Comparison of ENCODE assay signal across 12 cellular contexts in genomic region chr1:40379785-40380452, GRCh38. TPM values are rescaled to one million over a fixed set of nuclear protein-coding genes. Genes with fewer than 3 reads are reported as not detected.
DNase-seq lines count a peak whose midpoint lies in the region; ATAC-seq and TF ChIP-seq lines count a peak whose summit lies in the region.
"Had no signal": no experiment of that assay in that cellular context is flagged by ENCODE, and none has a peak within 500 bp of the region (broad histone marks: within the 10 kb centered on the region; RNA-seq: fewer than 3 reads in every experiment).

No MANE protein-coding gene starts in this region.

- TF ChIP-seq CTCF in A673 (conservative IDR thresholded peaks at IDR 0.05; ENCODE audit: low read depth, low read length), result no peak

- peaks cover 84% of the 10 kb centered on the region for H3K4me1 Mint-ChIP-seq in activated T-helper 1 cell treated with anti-CD3 and anti-CD28 coated beads, Interleukin-12 subunit alpha, Interleukin-12 subunit beta, Interleukin-2, Interleukin-4 antibody, amounts not matched to agents 30 ng/mL and 10 ng/mL and 1 ng/mL, durations not matched to agents 14 hours and 24 hours and 36 hours (ENCODE audit: low read depth)

- no peaks in the 10 kb centered on the region for H3K9me2 ChIP-seq in GM23248 (ENCODE audit: insufficient read depth)

- H3K4me3 ChIP-seq in A673 (ENCODE audit: low read depth, low read length, poor library complexity, severe bottlenecking) (no peak overlapping the region), GM23248 (peak overlapping the region; percentile 47), mucosa of rectum (ENCODE audit: low read length in 2 of 2) (no peak overlapping the region)

- no peaks in the 10 kb centered on the region for H3K27me3 ChIP-seq in A673 (replicated peaks; ENCODE audit: insufficient read depth, low read depth, low read length, poor library complexity)
- H3K27me3 ChIP-seq in GM23248 (replicated peaks; ENCODE audit: insufficient read depth), result no peaks in the 10 kb centered on the region
- H3K27me3 ChIP-seq in mucosa of rectum (ENCODE audit: control insufficient read depth in 2 of 2, insufficient read depth in 2 of 2, low read length in 2 of 2), result no peaks in the 10 kb centered on the region

- H3K9me3 ChIP-seq in A673 (ENCODE audit: low read depth, low read length, poor library complexity, severe bottlenecking) (no peaks in the 10 kb centered on the region), GM23248 (ENCODE audit: low read depth) (no peaks in the 10 kb centered on the region), mucosa of rectum (ENCODE audit: control insufficient read depth in 2 of 2, low read length in 2 of 2) (no peaks in the 10 kb centered on the region)
- H3K9me3 ChIP-seq: Caco-2 had no signal

- H3K4me1 ChIP-seq in A673 (ENCODE audit: insufficient read depth, low read length, poor library complexity, severe bottlenecking) (peaks cover 77% of the 10 kb centered on the region), GM23248 (ENCODE audit: insufficient read depth) (peaks cover 40% of the 10 kb centered on the region), mucosa of rectum (ENCODE audit: control insufficient read depth in 2 of 2, insufficient read depth in 2 of 2, low read length in 2 of 2) (peaks cover 20 to 24% of the 10 kb centered on the region in 2 donors)
- H3K4me1 ChIP-seq: Caco-2 had no signal

- no TSS peak for BruUV-seq in A673 (replicated peaks; lab: Mats Ljungman, UMichigan)

- H4K20me1 ChIP-seq in GM23248 (ENCODE audit: insufficient read depth), result no peaks in the 10 kb centered on the region

- no peaks in the 10 kb centered on the region for H3K27me3 Mint-ChIP-seq in activated T-helper 1 cell treated with anti-CD3 and anti-CD28 coated beads, Interleukin-12 subunit alpha, Interleukin-12 subunit beta, Interleukin-2, Interleukin-4 antibody, amounts not matched to agents 30 ng/mL and 10 ng/mL and 1 ng/mL, durations not matched to agents 14 hours and 24 hours and 36 hours (ENCODE audit: insufficient read depth)

- H3K79me2 ChIP-seq in GM23248 (ENCODE audit: insufficient read depth), result peaks cover 93% of the 10 kb centered on the region

- H3K36me3 ChIP-seq in A673 (ENCODE audit: insufficient read depth, low read length, poor library complexity, severe bottlenecking) (no peaks in the 10 kb centered on the region), GM23248 (ENCODE audit: low read depth) (no peaks in the 10 kb centered on the region), mucosa of rectum (ENCODE audit: control insufficient read depth in 2 of 2, insufficient read depth in 2 of 2, low read length in 2 of 2) (no peaks in the 10 kb centered on the region)

- DNase-seq in A673 (ENCODE audit: low spot score) (peak; percentile 84), GM23248 (peak; percentile 77), NCI-H2196 treated with DMSO at 0.1 percent for 48 hours (lab: John Stamatoyannopoulos, UW; ENCODE audit: unreplicated experiment) (no peak), NCI-H2171 treated with DMSO at 0.1 percent for 48 hours (lab: John Stamatoyannopoulos, UW) (no peak), cortex of kidney (lab: John Stamatoyannopoulos, UW) (no peak)
- no peak for DNase-seq in activated T-helper 1 cell treated with anti-CD3 and anti-CD28 coated beads, Interleukin-12 subunit alpha, Interleukin-12 subunit beta, Interleukin-2, Interleukin-4 antibody, amounts not matched to agents 30 ng/mL and 10 ng/mL and 1 ng/mL, durations not matched to agents 14 hours and 24 hours and 36 hours (ENCODE audit: low spot score)
- DNase-seq: Caco-2, hippocampal formation, NCI-H1048 had no signal

- H3K36me3 Mint-ChIP-seq in activated T-helper 1 cell treated with anti-CD3 and anti-CD28 coated beads, Interleukin-12 subunit alpha, Interleukin-12 subunit beta, Interleukin-2, Interleukin-4 antibody, amounts not matched to agents 30 ng/mL and 10 ng/mL and 1 ng/mL, durations not matched to agents 14 hours and 24 hours and 36 hours (ENCODE audit: low read depth), result peaks cover 52% of the 10 kb centered on the region

- WGBS in GM23248 (ENCODE audit: low coverage in 1 of 2, low lambda C conversion rate in 2 of 2, missing lambda C conversion rate in 2 of 2), 2 experiments, result 0 to 7% methylated on average over 1 of the region's 1 CpG

- POLR2A ChIA-PET in A673 (lab: Charles Lee; ENCODE audit: low non-redundant PET), result no interaction called here

- H3F3A ChIP-seq in GM23248 (ENCODE audit: insufficient read depth), result peaks cover 24% of the 10 kb centered on the region

- intact Hi-C loops in A673 (cut with micrococcal nuclease; ENCODE audit: unreplicated experiment), result no loop called here
- intact Hi-C loops in activated T-helper 1 cell treated with anti-CD3 and anti-CD28 coated beads, Interleukin-12 subunit alpha, Interleukin-12 subunit beta, Interleukin-2, Interleukin-4 antibody, amounts not matched to agents 30 ng/mL and 10 ng/mL and 1 ng/mL, durations not matched to agents 14 hours and 24 hours and 36 hours (cut with micrococcal nuclease), result loop anchor here (2.0 to 10.0 kb wide), 2 partner anchors 15 to 425 kb away; partner anchors contain the start of gene MFSD2A

- H2AFZ ChIP-seq in GM23248, result no peak overlapping the region

- CTCF ChIA-PET in A673 (lab: Charles Lee), result no interaction called here

- peak overlapping the region; percentile 53 for H3K4me2 ChIP-seq in GM23248 (ENCODE audit: unreplicated experiment)

- no peak for ATAC-seq in HG02571 (IDR thresholded peaks at IDR 0.05; ENCODE audit: unreplicated experiment)

- H3K27ac ChIP-seq in A673 (ENCODE audit: low read depth, low read length, poor library complexity, severe bottlenecking) (peak overlapping the region; percentile 93), GM23248 (peak overlapping the region; percentile 18), mucosa of rectum (ENCODE audit: low read depth in 2 of 2, low read length in 2 of 2) (peak overlapping the region; percentile 32 to 85)

- in situ Hi-C loops in GM23248 (cut with MboI), result no loop called here

- H3K4me3 Mint-ChIP-seq in activated T-helper 1 cell treated with anti-CD3 and anti-CD28 coated beads, Interleukin-12 subunit alpha, Interleukin-12 subunit beta, Interleukin-2, Interleukin-4 antibody, amounts not matched to agents 30 ng/mL and 10 ng/mL and 1 ng/mL, durations not matched to agents 14 hours and 24 hours and 36 hours, result peak overlapping the region; percentile 82
- H3K4me3 Mint-ChIP-seq: neural crest cell had no signal

- H3K9me3 Mint-ChIP-seq in activated T-helper 1 cell treated with anti-CD3 and anti-CD28 coated beads, Interleukin-12 subunit alpha, Interleukin-12 subunit beta, Interleukin-2, Interleukin-4 antibody, amounts not matched to agents 30 ng/mL and 10 ng/mL and 1 ng/mL, durations not matched to agents 14 hours and 24 hours and 36 hours, result no peaks in the 10 kb centered on the region
- H3K9me3 Mint-ChIP-seq: neural crest cell had no signal

- H3K27ac Mint-ChIP-seq in activated T-helper 1 cell treated with anti-CD3 and anti-CD28 coated beads, Interleukin-12 subunit alpha, Interleukin-12 subunit beta, Interleukin-2, Interleukin-4 antibody, amounts not matched to agents 30 ng/mL and 10 ng/mL and 1 ng/mL, durations not matched to agents 14 hours and 24 hours and 36 hours, result peak overlapping the region; percentile 99

- H3K9ac ChIP-seq in GM23248 (no peak overlapping the region), mucosa of rectum (ENCODE audit: low read depth in 1 of 2, low read length in 2 of 2) (no peak overlapping the region)

RNA-seq across cellular contexts. Expression of gene SMAP2, which starts 6.4 kb away (rescaled TPM):
- total RNA-seq in A673 (2021), result 52.0 and 58.5 TPM in 2 replicates
- total RNA-seq in GM23248 (2014; rRNA removed; shearing (Covaris generic)), result 14.3 and 15.6 TPM in 2 replicates
- 12.2 and 13.0 TPM in 2 replicates for polyA plus RNA-seq in GM23248 (2016; fragmentation: Nextera tagmentation; extraction: Ambion mirVana)
- total RNA-seq in activated T-helper 1 cell treated with anti-CD3 and anti-CD28 coated beads, Interleukin-12 subunit alpha, Interleukin-12 subunit beta, Interleukin-2, Interleukin-4 antibody, amounts not matched to agents 30 ng/mL and 10 ng/mL and 1 ng/mL, durations not matched to agents 14 hours and 24 hours and 36 hours, result 196 and 201 TPM in 2 replicates

Comparison
In these comparisons a context has a peak if more than half of its experiments do, and no peak if none do; other contexts are left out.
1. DNase-seq: peak in A673 (single experiment) and GM23248 (single experiment); none in activated T-helper 1 cell treated with anti-CD3 and anti-CD28 coated beads, Interleukin-12 subunit alpha, Interleukin-12 subunit beta, Interleukin-2, Interleukin-4 antibody, amounts not matched to agents 30 ng/mL and 10 ng/mL and 1 ng/mL, durations not matched to agents 14 hours and 24 hours and 36 hours (single experiment), NCI-H2196 treated with DMSO at 0.1 percent for 48 hours (single experiment), NCI-H2171 treated with DMSO at 0.1 percent for 48 hours (single experiment) and cortex of kidney (single experiment).
2. H3K27ac ChIP-seq: peak in every context shown above with its lines; median percentile 93 in A673; 58 in mucosa of rectum; 18 in GM23248.